ENCODE assay signal across 23 cellular contexts in the genomic region with DNA sequence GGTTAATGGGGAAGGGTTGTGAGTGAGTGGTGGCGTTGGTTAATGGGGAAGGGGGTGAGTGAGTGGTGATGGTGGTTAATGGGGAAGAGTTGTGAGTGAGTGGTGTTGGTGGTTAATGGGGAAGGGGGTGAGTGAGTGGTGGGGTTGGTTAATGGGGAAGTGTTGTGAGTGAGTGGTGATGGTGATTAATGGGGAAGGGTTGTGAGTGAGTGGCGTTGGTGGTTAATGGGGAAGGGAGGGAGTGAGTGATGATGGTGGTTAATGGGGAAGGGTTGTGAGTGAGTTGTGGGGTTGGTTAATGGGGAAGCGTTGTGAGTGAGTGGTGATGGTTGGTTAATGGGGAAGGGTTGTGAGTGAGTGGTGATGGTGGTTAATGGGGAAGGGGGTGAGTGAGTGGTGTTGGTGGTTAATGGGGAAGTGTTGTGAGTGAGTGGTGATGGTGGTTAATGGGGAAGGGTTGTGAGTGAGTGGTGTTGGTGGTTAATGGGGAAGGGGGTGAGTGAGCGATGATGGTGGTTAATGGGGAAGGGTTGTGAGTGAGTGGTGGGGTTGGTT. TPM values are rescaled to one million over a fixed set of nuclear protein-coding genes. Genes with fewer than 3 reads are reported as not detected.
DNase-seq lines count a peak whose midpoint lies in the region; ATAC-seq and TF ChIP-seq lines count a peak whose summit lies in the region.
"Had no signal": no experiment of that assay in that cellular context is flagged by ENCODE, and none has a peak within 500 bp of the region (broad histone marks: within the 10 kb centered on the region; RNA-seq: fewer than 3 reads in every experiment).

No MANE protein-coding gene starts in this region.

- H3K36me3 Mint-ChIP-seq in activated CD4-positive, alpha-beta T cell treated with anti-CD3 and anti-CD28 coated beads, Interleukin-2, amount 10 ng/mL, durations not matched to agents 24 days and 14 days (ENCODE audit: low read depth) = peaks cover 72% of the 10 kb centered on the region
- peaks cover 58 to 66% of the 10 kb centered on the region in 2 donors for H3K36me3 Mint-ChIP-seq in CD14-positive monocyte
- peaks cover 71% of the 10 kb centered on the region for H3K36me3 Mint-ChIP-seq in activated CD8-positive, alpha-beta T cell treated with anti-CD3 and anti-CD28 coated beads, Interleukin-2, amount 10 ng/mL, durations not matched to agents 7 days and 5 days (ENCODE audit: low read depth)
- H3K36me3 Mint-ChIP-seq in effector memory CD8-positive, alpha-beta T cell (ENCODE audit: insufficient read depth) = peaks cover 94% of the 10 kb centered on the region

- peaks cover 22% of the 10 kb centered on the region for H3K4me1 Mint-ChIP-seq in activated CD4-positive, alpha-beta T cell treated with anti-CD3 and anti-CD28 coated beads, Interleukin-2, amount 10 ng/mL, durations not matched to agents 24 days and 14 days
- H3K4me1 Mint-ChIP-seq in CD14-positive monocyte = peaks cover 59% of the 10 kb centered on the region
- peaks cover 37% of the 10 kb centered on the region for H3K4me1 Mint-ChIP-seq in activated CD8-positive, alpha-beta T cell treated with anti-CD3 and anti-CD28 coated beads, Interleukin-2, amount 10 ng/mL, durations not matched to agents 7 days and 5 days (ENCODE audit: low read depth)
- H3K4me1 Mint-ChIP-seq in effector memory CD8-positive, alpha-beta T cell (ENCODE audit: low read depth in 2 of 2) = peaks cover 32 to 38% of the 10 kb centered on the region in 2 donors
- H3K4me1 Mint-ChIP-seq: neural crest cell had no signal

- TF ChIP-seq CTCF in CD14-positive monocyte (IDR thresholded peaks at IDR 0.05) = no peak

- no peak overlapping the region for H3K4me3 Mint-ChIP-seq in activated CD4-positive, alpha-beta T cell treated with anti-CD3 and anti-CD28 coated beads, Interleukin-2, amount 10 ng/mL, durations not matched to agents 24 days and 14 days
- H3K4me3 Mint-ChIP-seq in CD14-positive monocyte = no peak overlapping the region
- H3K4me3 Mint-ChIP-seq in activated CD8-positive, alpha-beta T cell treated with anti-CD3 and anti-CD28 coated beads, Interleukin-2, amount 10 ng/mL, durations not matched to agents 7 days and 5 days = no peak overlapping the region
- peak overlapping the region; percentile 18 to 52 for H3K4me3 Mint-ChIP-seq in effector memory CD8-positive, alpha-beta T cell
- H3K4me3 Mint-ChIP-seq: H9, neural crest cell had no signal

- no peak for DNase-seq in activated CD4-positive, alpha-beta T cell treated with anti-CD3 and anti-CD28 coated beads, Interleukin-2, amount 10 ng/mL, durations not matched to agents 24 days and 14 days
- DNase-seq in activated CD4-positive, alpha-beta T cell treated with anti-CD3 and anti-CD28 coated beads for 1 hour = no peak
- no peak for DNase-seq in CD14-positive monocyte (ENCODE audit: low spot score)
- DNase-seq in activated CD8-positive, alpha-beta T cell treated with anti-CD3 and anti-CD28 coated beads, Interleukin-2, amount 10 ng/mL, durations not matched to agents 7 days and 5 days = no peak
- DNase-seq in effector memory CD8-positive, alpha-beta T cell = peak; percentile 38 to 45 (median 39)
- DNase-seq in NCI-H1092 (lab: John Stamatoyannopoulos, UW) = no peak
- no peak for DNase-seq in retina
- DNase-seq: activated CD4-positive, alpha-beta T cell treated with anti-CD3 and anti-CD28 coated beads for 4 hours; activated gamma-delta T cell treated with Interleukin-2 at 50 U/mL for 16 hours; cerebellar nuclear complex; COR-L47; GDM1; H9; kidney glomerular epithelial cell; lower lobe of right lung; mucosa of descending colon; NCI-H187; NCI-H2171 treated with DMSO at 0.1 percent for 48 hours; NCI-H526; sigmoid colon; upper lobe of right lung had no signal

- POLR2A ChIA-PET in activated CD8-positive, alpha-beta T cell treated with anti-CD3 and anti-CD28 coated beads, Interleukin-2, amount 10 ng/mL, durations not matched to agents 7 days and 5 days (lab: Charles Lee) = no interaction called here

- H3K27me3 Mint-ChIP-seq in activated CD4-positive, alpha-beta T cell treated with anti-CD3 and anti-CD28 coated beads, Interleukin-2, amount 10 ng/mL, durations not matched to agents 24 days and 14 days = no peaks in the 10 kb centered on the region
- H3K27me3 Mint-ChIP-seq in CD14-positive monocyte (ENCODE audit: low read depth in 3 of 3) = no peaks in the 10 kb centered on the region
- no peaks in the 10 kb centered on the region for H3K27me3 Mint-ChIP-seq in activated CD8-positive, alpha-beta T cell treated with anti-CD3 and anti-CD28 coated beads, Interleukin-2, amount 10 ng/mL, durations not matched to agents 7 days and 5 days (ENCODE audit: low read depth)
- H3K27me3 Mint-ChIP-seq in effector memory CD8-positive, alpha-beta T cell = no peaks in the 10 kb centered on the region

- no peak for ATAC-seq in activated CD8-positive, alpha-beta T cell treated with anti-CD3 and anti-CD28 coated beads, Interleukin-2, amount 10 ng/mL, durations not matched to agents 7 days and 5 days
- peak; percentile 30 for ATAC-seq in effector memory CD8-positive, alpha-beta T cell (replicated peaks)
- no peak for ATAC-seq in HG02610 (IDR thresholded peaks at IDR 0.05; ENCODE audit: unreplicated experiment)

- peak overlapping the region; percentile 75 for H3K27ac Mint-ChIP-seq in activated CD4-positive, alpha-beta T cell treated with anti-CD3 and anti-CD28 coated beads, Interleukin-2, amount 10 ng/mL, durations not matched to agents 24 days and 14 days
- H3K27ac Mint-ChIP-seq in CD14-positive monocyte = peak overlapping the region in 6 of 7 donors; percentile 18 to 94 (median 76)
- peak overlapping the region; percentile 75 for H3K27ac Mint-ChIP-seq in activated CD8-positive, alpha-beta T cell treated with anti-CD3 and anti-CD28 coated beads, Interleukin-2, amount 10 ng/mL, durations not matched to agents 7 days and 5 days
- peak overlapping the region; percentile 88 to 95 for H3K27ac Mint-ChIP-seq in effector memory CD8-positive, alpha-beta T cell
- H3K27ac Mint-ChIP-seq: H9 had no signal

- CTCF ChIA-PET in activated CD8-positive, alpha-beta T cell treated with anti-CD3 and anti-CD28 coated beads, Interleukin-2, amount 10 ng/mL, durations not matched to agents 7 days and 5 days (lab: Charles Lee) = no interaction called here

- H3K9me3 Mint-ChIP-seq in activated CD4-positive, alpha-beta T cell treated with anti-CD3 and anti-CD28 coated beads, Interleukin-2, amount 10 ng/mL, durations not matched to agents 24 days and 14 days = no peaks in the 10 kb centered on the region
- peaks cover 0 to 3% (median 0%) of the 10 kb centered on the region in 7 donors for H3K9me3 Mint-ChIP-seq in CD14-positive monocyte
- H3K9me3 Mint-ChIP-seq in activated CD8-positive, alpha-beta T cell treated with anti-CD3 and anti-CD28 coated beads, Interleukin-2, amount 10 ng/mL, durations not matched to agents 7 days and 5 days (ENCODE audit: insufficient read depth) = no peaks in the 10 kb centered on the region
- peaks cover 0 to 2% of the 10 kb centered on the region in 2 donors for H3K9me3 Mint-ChIP-seq in effector memory CD8-positive, alpha-beta T cell
- H3K9me3 Mint-ChIP-seq: H9, neural crest cell had no signal

- intact Hi-C loops in activated CD4-positive, alpha-beta T cell treated with anti-CD3 and anti-CD28 coated beads, Interleukin-2, amount 10 ng/mL, durations not matched to agents 24 days and 14 days (cut with micrococcal nuclease) = no loop called here
- intact Hi-C loops in CD14-positive monocyte (cut with micrococcal nuclease) = no loop called here

RNA-seq across cellular contexts. Expression of a gene that starts 21.3 kb away (rescaled TPM):
- 6.3 and 6.4 TPM in 2 replicates for total RNA-seq in activated CD4-positive, alpha-beta T cell treated with anti-CD3 and anti-CD28 coated beads, Interleukin-2, amount 10 ng/mL, durations not matched to agents 24 days and 14 days
- 10 to 100 TPM; 18.3 to 23.9 TPM for polyA plus RNA-seq in CD14-positive monocyte
- 10 to 100 TPM; 11.3 to 12.5 TPM for total RNA-seq in activated CD8-positive, alpha-beta T cell treated with anti-CD3 and anti-CD28 coated beads, Interleukin-2, amount 10 ng/mL, durations not matched to agents 7 days and 5 days

Comparison
In these comparisons a context has a peak if more than half of its experiments do, and no peak if none do; other contexts are left out.
1. DNase-seq: peak in effector memory CD8-positive, alpha-beta T cell (3 of 3); none in activated CD4-positive, alpha-beta T cell treated with anti-CD3 and anti-CD28 coated beads, Interleukin-2, amount 10 ng/mL, durations not matched to agents 24 days and 14 days (single experiment), activated CD4-positive, alpha-beta T cell treated with anti-CD3 and anti-CD28 coated beads for 1 hour (single experiment), CD14-positive monocyte (single experiment), activated CD8-positive, alpha-beta T cell treated with anti-CD3 and anti-CD28 coated beads, Interleukin-2, amount 10 ng/mL, durations not matched to agents 7 days and 5 days (single experiment), NCI-H1092 (single experiment) and retina (single experiment).
2. H3K4me3 Mint-ChIP-seq: peak in effector memory CD8-positive, alpha-beta T cell (2 of 2); none in activated CD4-positive, alpha-beta T cell treated with anti-CD3 and anti-CD28 coated beads, Interleukin-2, amount 10 ng/mL, durations not matched to agents 24 days and 14 days (single experiment), CD14-positive monocyte (0 of 2) and activated CD8-positive, alpha-beta T cell treated with anti-CD3 and anti-CD28 coated beads, Interleukin-2, amount 10 ng/mL, durations not matched to agents 7 days and 5 days (single experiment).
3. Peak in every context shown above with its lines, with median percentiles within 50 percentile points of each other: H3K27ac Mint-ChIP-seq.